Comparison of ENCODE assay signal across 15 cellular contexts in the genomic region with DNA sequence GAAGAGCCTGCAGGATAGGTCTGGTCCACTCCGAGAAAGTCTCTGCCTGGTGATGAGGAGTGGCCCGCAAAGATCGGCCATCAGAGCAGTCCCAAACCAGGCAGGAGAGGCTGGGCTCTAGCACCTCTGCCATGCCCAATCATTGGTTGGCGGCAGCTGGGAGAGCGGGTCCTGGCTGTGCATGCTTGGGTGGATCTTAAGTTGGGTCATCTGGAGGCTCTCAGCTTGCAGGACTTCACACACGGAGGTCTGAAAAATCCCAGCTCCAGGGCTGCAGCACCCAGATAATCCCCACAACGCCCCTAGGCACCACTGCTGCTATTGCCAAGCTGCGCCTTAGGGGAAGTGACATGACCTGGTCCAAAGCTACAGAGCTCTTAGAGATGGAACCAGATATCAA.
"Had no signal": no experiment of that assay in that cellular context is flagged by ENCODE, and none has a peak within 500 bp of the region (broad histone marks: within the 10 kb centered on the region; RNA-seq: fewer than 3 reads in every experiment).

No MANE protein-coding gene starts in this region.

- H3K27me3 ChIP-seq: body of pancreas had no signal

- H3K27ac ChIP-seq: body of pancreas, coronary artery, esophagus muscularis mucosa, left lung, thoracic aorta had no signal

- H3K4me3 ChIP-seq: body of pancreas, left lung had no signal

- FAIRE-seq: kidney, urothelium cell line had no signal

- H3K9me3 ChIP-seq: body of pancreas, esophagus muscularis mucosa, left lung, thoracic aorta had no signal

- H3K36me3 ChIP-seq: esophagus muscularis mucosa, left lung, thoracic aorta had no signal

- DNase-seq: activated CD4-positive, alpha-beta T cell treated with anti-CD3 and anti-CD28 coated beads for 4 hours; activated CD8-positive, alpha-beta memory T cell treated with anti-CD3 and anti-CD28 coated beads, Interleukin-2, amount 50 U/mL, for 48 hours; activated gamma-delta T cell treated with Interleukin-2 at 50 U/mL for 16 hours; activated naive CD8-positive, alpha-beta T cell treated with anti-CD3 and anti-CD28 coated beads for 36 hours; body of pancreas; effector CD4-positive, alpha-beta T cell; hippocampal formation; kidney; left lung; stimulated activated CD4-positive, alpha-beta T cell treated with anti-CD3 and anti-CD28 coated beads, Interleukin-1b, Interleukin-23, amount 100 ng/mL, for 48 hours; T-helper 1 cell had no signal

- ATAC-seq: body of pancreas, left lung had no signal
